26 cellular contexts compared by ENCODE assay signal in the genomic region with DNA sequence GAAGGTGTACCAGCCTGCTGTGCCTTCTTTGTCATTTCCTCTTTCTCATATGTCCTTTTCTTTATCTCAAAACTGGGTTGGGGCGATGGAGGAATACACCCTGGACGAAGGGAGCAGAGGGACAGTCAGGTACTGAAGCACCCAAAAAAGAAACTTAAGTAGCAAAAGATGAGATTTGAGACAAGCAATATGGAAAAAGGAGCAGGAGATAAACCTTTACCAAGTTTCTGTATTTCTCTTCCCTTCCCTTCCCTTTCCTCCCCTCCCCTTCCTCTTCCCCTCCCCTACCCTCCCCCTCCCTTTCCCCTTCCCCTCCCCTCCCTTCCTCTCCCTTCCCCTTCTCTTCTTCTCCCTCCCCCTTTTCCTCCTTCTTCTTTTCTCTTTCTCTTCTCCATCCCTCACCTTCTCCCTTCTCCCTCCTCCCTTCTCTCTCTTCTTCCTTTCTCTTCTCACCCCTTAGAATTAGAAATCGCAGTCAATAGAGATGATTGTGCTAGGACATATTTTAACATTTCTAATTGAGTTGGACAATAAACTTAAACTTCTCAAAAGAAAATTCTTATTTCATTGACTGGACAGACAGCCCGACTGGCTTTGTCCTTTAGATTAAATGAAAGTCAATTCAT.
"Had no signal": no experiment of that assay in that cellular context is flagged by ENCODE, and none has a peak within 500 bp of the region (broad histone marks: within the 10 kb centered on the region; RNA-seq: fewer than 3 reads in every experiment).

No MANE protein-coding gene starts in this region.

- H3K27me3 ChIP-seq: left lung, ovary, right atrium auricular region, spleen, tibial nerve, uterus had no signal

- H3K27ac ChIP-seq: left lung, lower lobe of right lung, ovary, right atrium auricular region, spleen, tibial nerve, uterus had no signal

- H3K4me1 ChIP-seq: left lung, lower lobe of right lung, right atrium auricular region, spleen, uterus had no signal

- H3K9me3 Mint-ChIP-seq: type B pancreatic cell had no signal

- ATAC-seq: left colon; left lung; lower lobe of right lung; mucosa of descending colon; naive thymus-derived CD8-positive, alpha-beta T cell; sciatic nerve; stimulated activated effector memory CD8-positive, alpha-beta T cell treated with anti-CD3 and anti-CD28 coated beads, Interleukin-12 subunit alpha, Interleukin-12 subunit beta, amount 100 ng/mL, for 72 hours; stimulated activated naive CD8-positive, alpha-beta T cell treated with anti-CD3 and anti-CD28 coated beads, Interleukin-15, amount 100 ng/mL, for 72 hours had no signal

- H3K27ac Mint-ChIP-seq: immature natural killer cell; nephron; progenitor cell of endocrine pancreas; stimulated activated effector memory CD8-positive, alpha-beta T cell treated with anti-CD3 and anti-CD28 coated beads, Interleukin-12 subunit alpha, Interleukin-12 subunit beta, amount 100 ng/mL, for 72 hours; stimulated activated naive CD8-positive, alpha-beta T cell treated with anti-CD3 and anti-CD28 coated beads, Interleukin-15, amount 100 ng/mL, for 72 hours; type B pancreatic cell had no signal

- DNase-seq: hypothalamus; immature natural killer cell; kidney; left colon; left lung; lower lobe of right lung; midbrain; mucosa of descending colon; naive thymus-derived CD8-positive, alpha-beta T cell; nucleus accumbens; ovary; small intestine; spleen; stimulated activated CD4-positive, alpha-beta T cell treated with anti-CD3 and anti-CD28 coated beads, Interleukin-4, amount 100 ng/mL, for 24 hours; stimulated activated naive CD4-positive, alpha-beta T cell treated with Interleukin-2 at 50 U/mL for 16 hours; stimulated activated naive CD8-positive, alpha-beta T cell treated with anti-CD3 and anti-CD28 coated beads, Interleukin-15, amount 100 ng/mL, for 72 hours; substantia nigra; uterus had no signal

- H3K4me3 ChIP-seq: left lung, lower lobe of right lung, mucosa of descending colon, ovary, right atrium auricular region, spleen, tibial nerve, uterus had no signal

- H3K36me3 ChIP-seq: left lung, lower lobe of right lung, ovary, right atrium auricular region, spleen, tibial nerve, uterus had no signal

- H3K36me3 Mint-ChIP-seq: immature natural killer cell; naive thymus-derived CD8-positive, alpha-beta T cell; stimulated activated effector memory CD8-positive, alpha-beta T cell treated with anti-CD3 and anti-CD28 coated beads, Interleukin-12 subunit alpha, Interleukin-12 subunit beta, amount 100 ng/mL, for 72 hours; type B pancreatic cell had no signal

- H3K9me3 ChIP-seq: left lung, lower lobe of right lung, mucosa of descending colon, ovary, right atrium auricular region, spleen, tibial nerve, uterus had no signal

- H3K4me1 Mint-ChIP-seq: immature natural killer cell; naive thymus-derived CD8-positive, alpha-beta T cell; neural crest cell; stimulated activated effector memory CD8-positive, alpha-beta T cell treated with anti-CD3 and anti-CD28 coated beads, Interleukin-12 subunit alpha, Interleukin-12 subunit beta, amount 100 ng/mL, for 72 hours; stimulated activated naive CD8-positive, alpha-beta T cell treated with anti-CD3 and anti-CD28 coated beads, Interleukin-15, amount 100 ng/mL, for 72 hours had no signal

- H3K27me3 Mint-ChIP-seq: naive thymus-derived CD8-positive, alpha-beta T cell; progenitor cell of endocrine pancreas; stimulated activated naive CD8-positive, alpha-beta T cell treated with anti-CD3 and anti-CD28 coated beads, Interleukin-15, amount 100 ng/mL, for 72 hours; type B pancreatic cell had no signal

- H3K4me3 Mint-ChIP-seq: immature natural killer cell; naive thymus-derived CD8-positive, alpha-beta T cell; nephron; neural crest cell; stimulated activated effector memory CD8-positive, alpha-beta T cell treated with anti-CD3 and anti-CD28 coated beads, Interleukin-12 subunit alpha, Interleukin-12 subunit beta, amount 100 ng/mL, for 72 hours; stimulated activated naive CD8-positive, alpha-beta T cell treated with anti-CD3 and anti-CD28 coated beads, Interleukin-15, amount 100 ng/mL, for 72 hours; type B pancreatic cell had no signal
